ENCODE assay signal across 19 cellular contexts in the genomic region with DNA sequence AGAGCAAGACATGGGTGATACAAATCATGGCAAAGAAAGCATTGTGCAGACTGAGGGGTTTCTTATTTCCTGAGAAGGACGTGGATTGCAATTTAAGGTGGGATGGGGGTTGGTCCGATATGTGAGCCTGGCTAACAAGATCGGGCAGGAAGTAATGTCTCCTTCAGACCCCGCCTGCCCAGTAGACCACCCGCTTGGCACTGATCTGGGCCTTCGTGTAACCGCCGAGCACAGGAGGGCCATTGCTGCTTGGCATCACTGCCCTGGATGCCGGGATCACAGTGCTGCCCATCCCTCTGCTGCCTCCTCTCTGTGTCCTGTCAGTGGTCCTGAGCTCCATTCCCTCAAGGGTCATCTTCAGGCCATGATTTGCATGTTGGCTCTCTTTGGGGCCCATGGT.
DNase-seq lines count a peak whose midpoint lies in the region; ATAC-seq and TF ChIP-seq lines count a peak whose summit lies in the region.
"Had no signal": no experiment of that assay in that cellular context is flagged by ENCODE, and none has a peak within 500 bp of the region (broad histone marks: within the 10 kb centered on the region; RNA-seq: fewer than 3 reads in every experiment).

No MANE protein-coding gene starts in this region.

- H3K9ac ChIP-seq in skeletal muscle satellite cell (ENCODE audit: low read depth, low read length) = peak overlapping the region; percentile 29

- H3K27ac Mint-ChIP-seq in Caco-2 (ENCODE audit: unreplicated experiment) = peak overlapping the region; percentile 82
- H3K27ac Mint-ChIP-seq: nephron progenitor cell; stimulated activated effector memory CD8-positive, alpha-beta T cell treated with anti-CD3 and anti-CD28 coated beads, Interleukin-12 subunit alpha, Interleukin-12 subunit beta, amount 100 ng/mL, for 72 hours had no signal

- no peaks in the 10 kb centered on the region for H3K27me3 ChIP-seq in Caco-2 (replicated peaks; ENCODE audit: control insufficient read depth, insufficient read depth, low read length)
- H3K27me3 ChIP-seq in body of pancreas = no peaks in the 10 kb centered on the region
- no peaks in the 10 kb centered on the region for H3K27me3 ChIP-seq in layer of hippocampus (ENCODE audit: control insufficient read depth, insufficient read depth, low read length)
- no peaks in the 10 kb centered on the region for H3K27me3 ChIP-seq in skeletal muscle satellite cell (ENCODE audit: control insufficient read depth, insufficient read depth, low read length)
- H3K27me3 ChIP-seq: foreskin keratinocyte had no signal

- H2AFZ ChIP-seq in OCI-LY7 (ENCODE audit: low read length) = no peak overlapping the region

- no TSS peak for BruUV-seq in Caco-2 (replicated peaks; lab: Mats Ljungman, UMichigan)
- BruUV-seq in OCI-LY7 (replicated peaks; lab: Mats Ljungman, UMichigan) = no TSS peak

- POLR2A ChIA-PET in Caco-2 (lab: Charles Lee) (no interaction called here), OCI-LY7 (lab: Charles Lee) (no interaction called here)

- H3K9me3 ChIP-seq in Caco-2 (no peaks in the 10 kb centered on the region; the same call in 1 of the 2 replicates), body of pancreas (no peaks in the 10 kb centered on the region), skeletal muscle satellite cell (replicated peaks; ENCODE audit: low read length) (no peaks in the 10 kb centered on the region), OCI-LY7 (ENCODE audit: low read length) (no peaks in the 10 kb centered on the region)

- H3K27ac ChIP-seq in body of pancreas (peak overlapping the region; percentile 17 to 74 (median 36)), layer of hippocampus (ENCODE audit: low read depth, low read length) (peak overlapping the region; percentile 38), OCI-LY7 (ENCODE audit: low read depth, low read length, poor library complexity, severe bottlenecking) (no peak overlapping the region)
- H3K27ac ChIP-seq: foreskin keratinocyte had no signal

- 93 to 95% methylated on average over 9 of the region's 9 CpGs for WGBS in body of pancreas, 2 donors

- intact Hi-C loops in Caco-2 (cut with micrococcal nuclease; ENCODE audit: unreplicated experiment) = no loop called here
- intact Hi-C loops in body of pancreas (cut with DNase I) = no loop called here
- intact Hi-C loops in OCI-LY7 (cut with micrococcal nuclease; ENCODE audit: unreplicated experiment) = no loop called here

- H3K4me2 ChIP-seq in skeletal muscle satellite cell (ENCODE audit: low read length) (no peak overlapping the region), OCI-LY7 (ENCODE audit: low read length) (no peak overlapping the region)

- peaks cover 15% of the 10 kb centered on the region for H3K4me1 Mint-ChIP-seq in Caco-2 (ENCODE audit: low read depth, unreplicated experiment)

- H3K4me3 Mint-ChIP-seq in Caco-2 (ENCODE audit: unreplicated experiment) = no peak overlapping the region
- H3K4me3 Mint-ChIP-seq: nephron progenitor cell; stimulated activated effector memory CD8-positive, alpha-beta T cell treated with anti-CD3 and anti-CD28 coated beads, Interleukin-12 subunit alpha, Interleukin-12 subunit beta, amount 100 ng/mL, for 72 hours had no signal

- no peaks in the 10 kb centered on the region for H3K9me2 ChIP-seq in OCI-LY7 (ENCODE audit: insufficient read depth, low read length)

- TF ChIP-seq CTCF in Caco-2 (IDR thresholded peaks at IDR 0.05; ENCODE audit: insufficient read depth in 1 of 2, low read depth in 1 of 2, low read length in 1 of 2, severe bottlenecking in 1 of 2, unreplicated experiment in 1 of 2) = no peak
- no peak for TF ChIP-seq CTCF in body of pancreas (IDR thresholded peaks at IDR 0.05)
- TF ChIP-seq CTCF in OCI-LY7 (conservative IDR thresholded peaks at IDR 0.05; ENCODE audit: low read length) = no peak

- no peaks in the 10 kb centered on the region for H3K27me3 Mint-ChIP-seq in Caco-2 (ENCODE audit: insufficient read depth, unreplicated experiment)

- H3K4me3 ChIP-seq in Caco-2 (ENCODE audit: low read depth, low read length) = no peak overlapping the region
- H3K4me3 ChIP-seq in body of pancreas = no peak overlapping the region
- H3K4me3 ChIP-seq in skeletal muscle satellite cell (ENCODE audit: low read length) = no peak overlapping the region
- no peak overlapping the region for H3K4me3 ChIP-seq in OCI-LY7 (ENCODE audit: low read depth, low read length, poor library complexity, severe bottlenecking)
- H3K4me3 ChIP-seq: lung had no signal

- no peaks in the 10 kb centered on the region for H3K79me2 ChIP-seq in OCI-LY7 (ENCODE audit: insufficient read depth, low read depth, low read length)

- H3K36me3 ChIP-seq in Caco-2 (ENCODE audit: control insufficient read depth, insufficient read depth, low read length) = no peaks in the 10 kb centered on the region
- H3K36me3 ChIP-seq in body of pancreas (replicated peaks in 1 of 2; ENCODE audit: insufficient read depth in 1 of 2, low read depth in 2 of 2) = no peaks in the 10 kb centered on the region
- H3K36me3 ChIP-seq in skeletal muscle satellite cell (ENCODE audit: insufficient read depth, low read length) = no peaks in the 10 kb centered on the region
- H3K36me3 ChIP-seq in OCI-LY7 (ENCODE audit: insufficient read depth, low read length) = no peaks in the 10 kb centered on the region

- TF ChIP-seq POLR2A in body of pancreas (IDR thresholded peaks at IDR 0.05) = no peak

- DNase-seq in Caco-2 = no peak
- DNase-seq in body of pancreas = no peak
- DNase-seq in stimulated activated CD4-positive, alpha-beta T cell treated with anti-CD3 and anti-CD28 coated beads, Interleukin-15, amount 100 ng/mL, for 24 hours = no peak
- DNase-seq in COLO829 (ENCODE audit: low spot score) = no peak
- DNase-seq in OCI-LY7 (ENCODE audit: low spot score) = no peak
- DNase-seq: activated naive CD4-positive, alpha-beta T cell; effector CD4-positive, alpha-beta T cell; GOT3; NCI-H2029 treated with DMSO at 0.1 percent for 48 hours; NCI-H526; nephron progenitor cell; SW 1271 had no signal

- no peaks in the 10 kb centered on the region for H4K20me1 ChIP-seq in OCI-LY7 (ENCODE audit: insufficient read depth, low read length)

- H3K4me1 ChIP-seq in Caco-2 (peaks cover 30% of the 10 kb centered on the region), body of pancreas (peaks cover 15% of the 10 kb centered on the region), skeletal muscle satellite cell (ENCODE audit: control insufficient read depth, insufficient read depth, low read length) (peaks cover 55% of the 10 kb centered on the region), OCI-LY7 (ENCODE audit: insufficient read depth, low read length, poor library complexity, severe bottlenecking) (peaks cover 8% of the 10 kb centered on the region)
- H3K4me1 ChIP-seq: foreskin keratinocyte had no signal

- CTCF ChIA-PET in Caco-2 (lab: Charles Lee) = no interaction called here
- CTCF ChIA-PET in OCI-LY7 (lab: Charles Lee; ENCODE audit: unreplicated experiment) = no interaction called here

- H3K36me3 Mint-ChIP-seq in Caco-2 (ENCODE audit: insufficient read depth, unreplicated experiment) = peaks cover 4% of the 10 kb centered on the region
- H3K36me3 Mint-ChIP-seq: stimulated activated effector memory CD8-positive, alpha-beta T cell treated with anti-CD3 and anti-CD28 coated beads, Interleukin-12 subunit alpha, Interleukin-12 subunit beta, amount 100 ng/mL, for 72 hours had no signal

- H3K9me3 Mint-ChIP-seq in Caco-2 (ENCODE audit: unreplicated experiment) = peaks cover 10% of the 10 kb centered on the region
- H3K9me3 Mint-ChIP-seq: nephron progenitor cell; stimulated activated effector memory CD8-positive, alpha-beta T cell treated with anti-CD3 and anti-CD28 coated beads, Interleukin-12 subunit alpha, Interleukin-12 subunit beta, amount 100 ng/mL, for 72 hours had no signal

- no peak for ATAC-seq in body of pancreas
- ATAC-seq in GM19351 (IDR thresholded peaks at IDR 0.05; ENCODE audit: unreplicated experiment) = no peak
- ATAC-seq: foreskin keratinocyte; Panc1; stimulated activated effector memory CD8-positive, alpha-beta T cell treated with anti-CD3 and anti-CD28 coated beads, Interleukin-12 subunit alpha, Interleukin-12 subunit beta, amount 100 ng/mL, for 72 hours had no signal
